Comparison of ENCODE assay signal across 26 cellular contexts in the genomic region with DNA sequence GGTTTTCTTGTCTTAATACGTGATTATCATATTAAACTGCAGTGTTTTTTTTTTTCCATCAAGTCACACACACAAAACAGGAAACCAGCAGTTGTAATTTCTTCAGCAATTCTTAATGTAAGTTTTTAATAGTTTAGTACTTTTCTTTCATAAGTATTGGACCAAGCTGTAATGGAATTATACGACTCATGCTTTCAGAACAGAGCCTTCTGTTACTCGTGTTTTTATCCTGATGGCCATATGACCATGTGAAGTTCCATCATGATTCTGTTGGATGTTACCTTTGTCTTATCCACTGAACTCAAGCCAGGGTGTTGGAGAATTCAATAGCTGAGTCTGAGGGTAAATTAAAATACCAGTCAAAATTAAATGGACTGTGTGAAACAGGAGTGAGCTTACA.
"Had no signal": no experiment of that assay in that cellular context is flagged by ENCODE, and none has a peak within 500 bp of the region (broad histone marks: within the 10 kb centered on the region; RNA-seq: fewer than 3 reads in every experiment).

No MANE protein-coding gene starts in this region.

- H3K4me2 ChIP-seq: smooth muscle cell had no signal

- DNase-seq: dermis blood vessel endothelial cell; effector memory CD8-positive, alpha-beta T cell; erythroblast; esophagus squamous epithelium; naive B cell; stimulated activated CD4-positive, alpha-beta T cell treated with anti-CD3 and anti-CD28 coated beads, Interleukin-12 subunit alpha, Interleukin-12 subunit beta, amount 100 ng/mL, for 4 hours; stimulated activated CD4-positive, alpha-beta T cell treated with anti-CD3 and anti-CD28 coated beads, Interleukin-1b, Interleukin-23, amount 100 ng/mL, for 48 hours; stimulated activated CD4-positive, alpha-beta T cell treated with anti-CD3 and anti-CD28 coated beads, Interleukin-4, amount 100 ng/mL, for 1 hour; stimulated activated CD8-positive, alpha-beta memory T cell treated with anti-CD3 and anti-CD28 coated beads, Interleukin-4, amount 100 ng/mL, for 48 hours; stimulated activated naive CD4-positive, alpha-beta T cell treated with Interleukin-2 at 50 U/mL for 16 hours; substantia nigra; testis; tibial artery had no signal

- ATAC-seq: effector memory CD8-positive, alpha-beta T cell; natural killer cell treated with Interleukin-12 subunit alpha and Interleukin-12 subunit beta and Interleukin-15 and Interleukin-18, amount 100 ng/mL, for 72 hours; sciatic nerve had no signal

- H3K36me3 ChIP-seq: esophagus squamous epithelium, prostate gland, right atrium auricular region, tibial artery had no signal

- H3K4me1 Mint-ChIP-seq: naive B cell had no signal

- H3K27ac Mint-ChIP-seq: memory B cell; naive B cell; natural killer cell treated with Interleukin-12 subunit alpha and Interleukin-12 subunit beta and Interleukin-15 and Interleukin-18, amount 100 ng/mL, for 72 hours; type B pancreatic cell had no signal

- H3K27ac ChIP-seq: coronary artery, prostate gland, testis, tibial artery had no signal

- FAIRE-seq: endometrium, frontal cortex, keratinocyte had no signal

- H3K4me3 Mint-ChIP-seq: effector memory CD8-positive, alpha-beta T cell; memory B cell; naive B cell; natural killer cell treated with Interleukin-12 subunit alpha and Interleukin-12 subunit beta and Interleukin-15 and Interleukin-18, amount 100 ng/mL, for 72 hours; neural crest cell; type B pancreatic cell had no signal

- H3K4me3 ChIP-seq: coronary artery, esophagus squamous epithelium, lung, prostate gland, right atrium auricular region, smooth muscle cell, testis, tibial artery had no signal

- H3K27me3 ChIP-seq: esophagus squamous epithelium, right atrium auricular region, testis, tibial artery had no signal

- H3K4me1 ChIP-seq: esophagus squamous epithelium, prostate gland, testis, tibial artery had no signal

- H3K9me3 Mint-ChIP-seq: effector memory CD8-positive, alpha-beta T cell; memory B cell; naive B cell; natural killer cell treated with Interleukin-12 subunit alpha and Interleukin-12 subunit beta and Interleukin-15 and Interleukin-18, amount 100 ng/mL, for 72 hours; neural crest cell; type B pancreatic cell had no signal

- H3K9me3 ChIP-seq: esophagus squamous epithelium, prostate gland, right atrium auricular region, testis, tibial artery had no signal

- H3K27me3 Mint-ChIP-seq: effector memory CD8-positive, alpha-beta T cell; memory B cell; naive B cell; natural killer cell treated with Interleukin-12 subunit alpha and Interleukin-12 subunit beta and Interleukin-15 and Interleukin-18, amount 100 ng/mL, for 72 hours had no signal
